ENCODE assay signal across 1 cellular context in the genomic region with DNA sequence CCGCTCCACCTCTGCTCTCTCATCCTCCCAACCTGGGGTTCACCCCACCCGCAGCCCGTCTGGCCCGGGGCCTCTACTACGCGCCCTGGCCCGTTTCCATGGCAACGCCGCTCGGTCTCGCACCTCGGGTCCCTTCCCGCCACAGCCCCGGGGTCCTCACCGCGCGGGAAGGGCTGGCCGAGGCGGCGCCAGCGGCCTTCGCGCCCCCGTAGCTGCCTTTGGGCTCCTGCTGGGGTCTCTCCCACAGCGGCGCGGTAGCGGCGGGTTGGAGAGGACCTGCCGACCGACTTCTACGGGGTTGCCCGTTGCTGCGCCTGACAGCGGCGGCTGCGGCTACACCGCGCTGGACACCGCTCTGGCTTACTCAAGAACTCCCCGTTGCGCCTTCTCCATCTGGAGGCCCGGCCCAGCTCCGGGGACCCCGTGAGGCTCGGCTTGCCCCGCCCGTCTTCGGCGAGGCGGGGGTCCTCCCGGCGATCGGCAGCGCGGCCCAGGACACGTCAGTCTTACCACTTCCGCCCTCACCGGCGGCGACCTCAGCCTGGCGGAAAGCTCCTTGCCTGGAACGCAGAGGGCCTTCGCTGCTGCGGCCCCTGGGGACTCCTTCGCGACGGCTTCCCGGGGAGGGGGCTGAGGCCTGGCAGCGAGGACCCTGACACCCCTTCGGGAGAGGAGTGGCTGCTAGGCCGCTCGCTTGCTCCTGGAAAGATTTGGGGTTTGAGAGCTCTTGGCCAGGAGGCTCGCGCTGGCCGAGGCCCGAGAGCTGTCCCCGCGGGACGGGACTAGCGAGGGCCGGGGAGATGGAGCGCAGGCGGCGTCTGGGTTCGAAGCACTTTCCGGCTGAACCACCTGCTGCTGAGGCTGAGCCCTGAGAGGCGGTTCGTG.
A peak's percentile ranks its signal among the peaks of the same experiment; 100 is the strongest.
TF ChIP-seq lines count a peak whose summit lies in the region.

TSS of gene TM9SF1 (minus strand) at position 256 of the 885 bp plus-strand sequence. CDS start 422 bp downstream, outside the sequence.

TF ChIP-seq in K562, 482 proteins besides CTCF, POLR2A, EP300 and RAD21 (continued from another document and continues in another):
- TF ChIP-seq ZNF407 (IDR thresholded peaks at IDR 0.05; ENCODE audit: low read depth): peak; percentile 18; the same call in 1 of the 2 replicates
- TF ChIP-seq SMAD3 (CRISPR knock-in tag; conservative IDR thresholded peaks at IDR 0.05): no peak
- TF ChIP-seq, protein P1, sequence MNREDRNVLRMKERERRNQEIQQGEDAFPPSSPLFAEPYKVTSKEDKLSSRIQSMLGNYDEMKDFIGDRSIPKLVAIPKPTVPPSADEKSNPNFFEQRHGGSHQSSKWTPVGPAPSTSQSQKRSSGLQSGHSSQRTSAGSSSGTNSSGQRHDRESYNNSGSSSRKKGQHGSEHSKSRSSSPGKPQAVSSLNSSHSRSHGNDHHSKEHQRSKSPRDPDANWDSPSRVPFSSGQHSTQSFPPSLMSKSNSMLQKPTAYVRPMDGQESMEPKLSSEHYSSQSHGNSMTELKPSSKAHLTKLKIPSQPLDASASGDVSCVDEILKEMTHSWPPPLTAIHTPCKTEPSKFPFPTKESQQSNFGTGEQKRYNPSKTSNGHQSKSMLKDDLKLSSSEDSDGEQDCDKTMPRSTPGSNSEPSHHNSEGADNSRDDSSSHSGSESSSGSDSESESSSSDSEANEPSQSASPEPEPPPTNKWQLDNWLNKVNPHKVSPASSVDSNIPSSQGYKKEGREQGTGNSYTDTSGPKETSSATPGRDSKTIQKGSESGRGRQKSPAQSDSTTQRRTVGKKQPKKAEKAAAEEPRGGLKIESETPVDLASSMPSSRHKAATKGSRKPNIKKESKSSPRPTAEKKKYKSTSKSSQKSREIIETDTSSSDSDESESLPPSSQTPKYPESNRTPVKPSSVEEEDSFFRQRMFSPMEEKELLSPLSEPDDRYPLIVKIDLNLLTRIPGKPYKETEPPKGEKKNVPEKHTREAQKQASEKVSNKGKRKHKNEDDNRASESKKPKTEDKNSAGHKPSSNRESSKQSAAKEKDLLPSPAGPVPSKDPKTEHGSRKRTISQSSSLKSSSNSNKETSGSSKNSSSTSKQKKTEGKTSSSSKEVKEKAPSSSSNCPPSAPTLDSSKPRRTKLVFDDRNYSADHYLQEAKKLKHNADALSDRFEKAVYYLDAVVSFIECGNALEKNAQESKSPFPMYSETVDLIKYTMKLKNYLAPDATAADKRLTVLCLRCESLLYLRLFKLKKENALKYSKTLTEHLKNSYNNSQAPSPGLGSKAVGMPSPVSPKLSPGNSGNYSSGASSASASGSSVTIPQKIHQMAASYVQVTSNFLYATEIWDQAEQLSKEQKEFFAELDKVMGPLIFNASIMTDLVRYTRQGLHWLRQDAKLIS (CRISPR knock-in tag; IDR thresholded peaks at IDR 0.05): peak; percentile 50; the same call in 1 of the 2 replicates
- TF ChIP-seq ELF4 (CRISPR knock-in tag; IDR thresholded peaks at IDR 0.05): peak; percentile 77; the same call in 1 of the 2 replicates
- no peak for TF ChIP-seq MCM3 (IDR thresholded peaks at IDR 0.05)
- TF ChIP-seq SMARCC2 (IDR thresholded peaks at IDR 0.05; ENCODE audit: low read depth): no peak
- TF ChIP-seq RUNX1 (IDR thresholded peaks at IDR 0.05; ENCODE audit: low read depth): 0 out of 2 replicates have a peak, but pooled peaks have one; percentile 37
- no peak for TF ChIP-seq HDAC2 (IDR thresholded peaks at IDR 0.05)
- no peak for TF ChIP-seq ZNF3 (CRISPR knock-in tag; IDR thresholded peaks at IDR 0.05)
- no peak for TF ChIP-seq PRMT5 (CRISPR knock-in tag; IDR thresholded peaks at IDR 0.05)
- no peak for TF ChIP-seq ERF (CRISPR knock-in tag; IDR thresholded peaks at IDR 0.05)
- TF ChIP-seq CREB1 (IDR thresholded peaks at IDR 0.05): peak; percentile 83
- TF ChIP-seq CREB1 (CRISPR knock-in tag; IDR thresholded peaks at IDR 0.05): peak; percentile 76
- TF ChIP-seq RNF2 (IDR thresholded peaks at IDR 0.05): peak; percentile 82; the same call in 1 of the 2 replicates
- TF ChIP-seq CBFA2T3 (IDR thresholded peaks at IDR 0.05): no peak
- TF ChIP-seq, protein P2, sequence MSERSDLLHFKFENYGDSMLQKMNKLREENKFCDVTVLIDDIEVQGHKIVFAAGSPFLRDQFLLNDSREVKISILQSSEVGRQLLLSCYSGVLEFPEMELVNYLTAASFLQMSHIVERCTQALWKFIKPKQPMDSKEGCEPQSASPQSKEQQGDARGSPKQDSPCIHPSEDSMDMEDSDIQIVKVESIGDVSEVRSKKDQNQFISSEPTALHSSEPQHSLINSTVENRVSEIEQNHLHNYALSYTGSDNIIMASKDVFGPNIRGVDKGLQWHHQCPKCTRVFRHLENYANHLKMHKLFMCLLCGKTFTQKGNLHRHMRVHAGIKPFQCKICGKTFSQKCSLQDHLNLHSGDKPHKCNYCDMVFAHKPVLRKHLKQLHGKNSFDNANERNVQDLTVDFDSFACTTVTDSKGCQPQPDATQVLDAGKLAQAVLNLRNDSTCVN (CRISPR knock-in tag; IDR thresholded peaks at IDR 0.05): 0 out of 2 replicates have a peak, but pooled peaks have one; percentile 8
- peak; percentile 80 for TF ChIP-seq JUND (IDR thresholded peaks at IDR 0.05; ENCODE audit: borderline replicate concordance, low read depth, low read length)
- TF ChIP-seq JUND (tag; IDR thresholded peaks at IDR 0.05; ENCODE audit: borderline replicate concordance, low read depth, low read length): peak; percentile 37; the same call in 1 of the 3 replicates
- no peak for TF ChIP-seq HNRNPK (IDR thresholded peaks at IDR 0.05; ENCODE audit: low read depth, low read length, poor library complexity, severe bottlenecking)
- TF ChIP-seq RHOXF2B (CRISPR knock-in tag; conservative IDR thresholded peaks at IDR 0.05): no peak
- TF ChIP-seq RERE (CRISPR knock-in tag; IDR thresholded peaks at IDR 0.05; ENCODE audit: borderline replicate concordance): 0 out of 2 replicates have a peak, but pooled peaks have one; percentile 43
- peak; percentile 86 for TF ChIP-seq DACH1 (IDR thresholded peaks at IDR 0.05; ENCODE audit: partially characterized antibody)
- peak; percentile 68; the same call in 1 of the 2 replicates for TF ChIP-seq TGIF2 (CRISPR knock-in tag; IDR thresholded peaks at IDR 0.05)
- TF ChIP-seq CREM (IDR thresholded peaks at IDR 0.05; ENCODE audit: low read depth): peak; percentile 93
- TF ChIP-seq ZNF253 (CRISPR knock-in tag; conservative IDR thresholded peaks at IDR 0.05): no peak
- TF ChIP-seq PURB (CRISPR knock-in tag; IDR thresholded peaks at IDR 0.05; ENCODE audit: low read depth): no peak
- TF ChIP-seq ZNF431 (CRISPR knock-in tag; IDR thresholded peaks at IDR 0.05): 0 out of 2 replicates have a peak, but pooled peaks have one; percentile 16
- TF ChIP-seq, protein P3, sequence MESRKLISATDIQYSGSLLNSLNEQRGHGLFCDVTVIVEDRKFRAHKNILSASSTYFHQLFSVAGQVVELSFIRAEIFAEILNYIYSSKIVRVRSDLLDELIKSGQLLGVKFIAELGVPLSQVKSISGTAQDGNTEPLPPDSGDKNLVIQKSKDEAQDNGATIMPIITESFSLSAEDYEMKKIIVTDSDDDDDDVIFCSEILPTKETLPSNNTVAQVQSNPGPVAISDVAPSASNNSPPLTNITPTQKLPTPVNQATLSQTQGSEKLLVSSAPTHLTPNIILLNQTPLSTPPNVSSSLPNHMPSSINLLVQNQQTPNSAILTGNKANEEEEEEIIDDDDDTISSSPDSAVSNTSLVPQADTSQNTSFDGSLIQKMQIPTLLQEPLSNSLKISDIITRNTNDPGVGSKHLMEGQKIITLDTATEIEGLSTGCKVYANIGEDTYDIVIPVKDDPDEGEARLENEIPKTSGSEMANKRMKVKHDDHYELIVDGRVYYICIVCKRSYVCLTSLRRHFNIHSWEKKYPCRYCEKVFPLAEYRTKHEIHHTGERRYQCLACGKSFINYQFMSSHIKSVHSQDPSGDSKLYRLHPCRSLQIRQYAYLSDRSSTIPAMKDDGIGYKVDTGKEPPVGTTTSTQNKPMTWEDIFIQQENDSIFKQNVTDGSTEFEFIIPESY (CRISPR knock-in tag; IDR thresholded peaks at IDR 0.05): peak; percentile 50; the same call in 1 of the 2 replicates
- TF ChIP-seq KLF16 (IDR thresholded peaks at IDR 0.05): no peak
- peak; percentile 54 for TF ChIP-seq MYC (IDR thresholded peaks at IDR 0.05; ENCODE audit: low read depth, low read length)
- TF ChIP-seq MYC (CRISPR knock-in tag; IDR thresholded peaks at IDR 0.05; ENCODE audit: borderline replicate concordance, low read depth): no peak; the same call in 1 of the 2 replicates
- TF ChIP-seq E2F6 (IDR thresholded peaks at IDR 0.05; ENCODE audit: borderline replicate concordance in 1 of 2, extremely low read depth in 1 of 2, insufficient read depth in 1 of 2, insufficient read length in 1 of 2, low read depth in 1 of 2, low read length in 1 of 2, poor library complexity in 1 of 2, severe bottlenecking in 1 of 2): peak; percentile 99 to 100
